In genomic region chr12:72738811-72739210, GRCh38 we compare ENCODE assay signal across 21 cellular contexts.
"Had no signal": no experiment of that assay in that cellular context is flagged by ENCODE, and none has a peak within 500 bp of the region (broad histone marks: within the 10 kb centered on the region; RNA-seq: fewer than 3 reads in every experiment).

No MANE protein-coding gene starts in this region.

- H3K27me3 ChIP-seq: right lobe of liver, testis, transverse colon had no signal

- H3K9me3 ChIP-seq: right lobe of liver, testis had no signal

- ATAC-seq: left colon; left ventricle myocardium superior; psoas muscle; right lobe of liver; stimulated activated naive B cell treated with anti-CD40 and anti-IgM and Interleukin-4, amounts not matched to agents 10 μg/mL and 1 μg/mL and 100 μg/mL, for 72 hours; stimulated activated naive CD8-positive, alpha-beta T cell treated with anti-CD3 and anti-CD28 coated beads, Interleukin-15, amount 100 ng/mL, for 72 hours had no signal

- H3K4me3 ChIP-seq: coronary artery, lung, psoas muscle, right lobe of liver, testis, transverse colon had no signal

- DNase-seq: effector CD4-positive, alpha-beta T cell; endodermal cell; foreskin melanocyte; head of caudate nucleus; hippocampal formation; left colon; left ventricle myocardium superior; mesenchymal stem cell; midbrain; naive B cell; psoas muscle; retina; right lobe of liver; stimulated activated CD4-positive, alpha-beta T cell treated with anti-CD3 and anti-CD28 coated beads, Interleukin-2, amount 100 ng/mL, for 24 hours; stimulated activated CD4-positive, alpha-beta T cell treated with anti-CD3 and anti-CD28 coated beads, Interleukin-4, amount 100 ng/mL, for 4 hours; stimulated activated naive B cell treated with anti-CD40 and anti-IgM and Interleukin-4, amounts not matched to agents 10 μg/mL and 1 μg/mL and 100 μg/mL, for 72 hours; stimulated activated naive CD8-positive, alpha-beta T cell treated with anti-CD3 and anti-CD28 coated beads, Interleukin-15, amount 100 ng/mL, for 72 hours; testis; transverse colon had no signal

- H3K36me3 ChIP-seq: right lobe of liver, transverse colon had no signal

- H3K4me1 ChIP-seq: psoas muscle, right lobe of liver, testis, transverse colon had no signal

- H3K27ac ChIP-seq: psoas muscle, right lobe of liver, testis, transverse colon had no signal
